ENCODE assay signal across 8 cellular contexts in the genomic region with DNA sequence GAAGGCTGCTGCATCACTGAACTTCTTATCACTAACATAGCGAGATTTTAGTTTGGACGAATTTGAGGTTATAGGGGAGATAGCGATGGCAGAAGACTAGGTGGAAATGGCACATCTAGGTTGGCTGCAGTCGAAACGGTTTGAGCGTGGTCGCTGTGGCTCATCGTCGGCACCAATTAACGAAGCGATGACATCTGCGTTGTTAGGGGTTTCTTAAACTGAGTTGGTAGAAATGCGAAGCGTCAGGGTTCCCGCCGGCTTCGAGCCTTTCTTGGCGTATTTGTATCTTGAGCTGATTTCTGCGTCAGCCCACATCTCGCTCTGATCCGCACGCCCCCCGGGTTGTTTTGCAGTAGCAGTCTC. TPM values are rescaled to one million over a fixed set of nuclear protein-coding genes. Genes with fewer than 3 reads are reported as not detected.
DNase-seq lines count a peak whose midpoint lies in the region; ATAC-seq and TF ChIP-seq lines count a peak whose summit lies in the region.

No MANE protein-coding gene starts in this region.

- H3K4me1 ChIP-seq in endodermal cell (ENCODE audit: control insufficient read depth, insufficient read depth, low read length), result no peaks in the 10 kb centered on the region

- H3K27me3 ChIP-seq in endodermal cell (ENCODE audit: control insufficient read depth, insufficient read depth, low read length, poor library complexity, severe bottlenecking), result no peaks in the 10 kb centered on the region

- ATAC-seq in GM21786 (IDR thresholded peaks at IDR 0.05; ENCODE audit: unreplicated experiment) (peak; percentile 15), natural killer cell (peak; percentile 17 to 29 (median 18))

- H3K9me3 Mint-ChIP-seq in endodermal cell (no peaks in the 10 kb centered on the region), natural killer cell (no peaks in the 10 kb centered on the region)

- DNase-seq in GM03348 (ENCODE audit: low spot score) (peak; percentile 34), LNCaP clone FGC (ENCODE audit: low read depth) (no peak), endodermal cell (no peak), natural killer cell (no peak), OCI-M2 (lab: John Stamatoyannopoulos, UW; ENCODE audit: unreplicated experiment) (no peak)
- peak; percentile 25 to 31 for DNase-seq in activated CD4-positive, alpha-beta T cell treated with anti-CD3 and anti-CD28 coated beads, Interleukin-2, amount 50 U/mL, for 4 hours
- DNase-seq in stimulated activated naive CD4-positive, alpha-beta T cell treated with Interleukin-2 at 50 U/mL for 16 hours (lab: John Stamatoyannopoulos, UW), result peak; percentile 50

- no peaks in the 10 kb centered on the region for H3K36me3 ChIP-seq in endodermal cell (ENCODE audit: control insufficient read depth, insufficient read depth, low read length)

- H3K4me3 ChIP-seq in LNCaP clone FGC (ENCODE audit: low read depth, low read length) (peak overlapping the region; percentile 78), endodermal cell (ENCODE audit: low read length) (peak overlapping the region; percentile 96)

- no peaks in the 10 kb centered on the region for H3K27me3 Mint-ChIP-seq in endodermal cell (ENCODE audit: insufficient read depth)
- no peaks in the 10 kb centered on the region for H3K27me3 Mint-ChIP-seq in natural killer cell (ENCODE audit: low read depth in 2 of 2)

- no peak for TF ChIP-seq CTCF in LNCaP clone FGC (IDR thresholded peaks at IDR 0.05; ENCODE audit: control insufficient read depth, extremely low read depth, insufficient read depth)
- no peak for TF ChIP-seq CTCF in endodermal cell (conservative IDR thresholded peaks at IDR 0.05)
- TF ChIP-seq CTCF in natural killer cell (IDR thresholded peaks at IDR 0.05), result no peak

- intact Hi-C loops in natural killer cell (cut with micrococcal nuclease), result loop anchor here (1.0 to 10.0 kb wide), 6 partner anchors 67 to 1273 kb away; a partner anchor contains a TSS

- peaks cover 1% of the 10 kb centered on the region for H3K9me3 ChIP-seq in endodermal cell (ENCODE audit: control insufficient read depth, low read length)

- 0 to 1% methylated on average over 21 to 23 of the region's 23 CpGs for WGBS in endodermal cell (ENCODE audit: insufficient coverage in 1 of 2, insufficient read length in 1 of 2), 2 experiments

- H3K27ac Mint-ChIP-seq in endodermal cell (peak overlapping the region; percentile 97), natural killer cell (peak overlapping the region; percentile 95)

- H3K9ac ChIP-seq in endodermal cell (ENCODE audit: extremely low read depth, low read length, poor library complexity, severe bottlenecking), result peak overlapping the region; percentile 87

- peak overlapping the region; percentile 91 for H3K27ac ChIP-seq in endodermal cell (ENCODE audit: low read depth, low read length)

- peaks cover 12% of the 10 kb centered on the region for H3K36me3 Mint-ChIP-seq in endodermal cell (ENCODE audit: low read depth)
- H3K36me3 Mint-ChIP-seq in natural killer cell, result no peaks in the 10 kb centered on the region

- H3K4me1 Mint-ChIP-seq in endodermal cell, result peaks cover 19% of the 10 kb centered on the region
- peaks cover 20 to 33% of the 10 kb centered on the region in 2 donors for H3K4me1 Mint-ChIP-seq in natural killer cell

- peak overlapping the region; percentile 76 for H3K4me3 Mint-ChIP-seq in endodermal cell
- peak overlapping the region; percentile 93 for H3K4me3 Mint-ChIP-seq in natural killer cell

RNA-seq across cellular contexts. Expression of a gene that starts 0.3 kb away (rescaled TPM):
- total RNA-seq in endodermal cell (1 to 10 TPM; 4.3 to 7.9 TPM), natural killer cell (under 1 TPM; 0.39 to 0.85 (median 0.73) TPM)
- 9.0 TPM for polyA plus RNA-seq in endodermal cell (2013, experiment 1 of 2)
- 11.1 TPM for polyA plus RNA-seq in endodermal cell (2013, experiment 2 of 2)

RNA-seq across cellular contexts. Expression of a gene that starts 0.8 kb away (rescaled TPM):
- total RNA-seq in endodermal cell, result 10 to 100 TPM; 36.0 to 43.6 TPM
- 42.6 TPM for polyA plus RNA-seq in endodermal cell (2013, experiment 1 of 2)
- polyA plus RNA-seq in endodermal cell (2013, experiment 2 of 2), result 42.1 TPM
- 10 to 100 TPM; 19.1 to 26.6 (median 24.0) TPM for total RNA-seq in natural killer cell

Comparison
In these comparisons a context has a peak if more than half of its experiments do, and no peak if none do; other contexts are left out.
1. DNase-seq: peak in GM03348 (single experiment), activated CD4-positive, alpha-beta T cell treated with anti-CD3 and anti-CD28 coated beads, Interleukin-2, amount 50 U/mL, for 4 hours (2 of 2) and stimulated activated naive CD4-positive, alpha-beta T cell treated with Interleukin-2 at 50 U/mL for 16 hours (single experiment); none in LNCaP clone FGC (single experiment), endodermal cell (single experiment), natural killer cell (single experiment) and OCI-M2 (single experiment).